ENCODE assay signal across 23 cellular contexts in the genomic region with DNA sequence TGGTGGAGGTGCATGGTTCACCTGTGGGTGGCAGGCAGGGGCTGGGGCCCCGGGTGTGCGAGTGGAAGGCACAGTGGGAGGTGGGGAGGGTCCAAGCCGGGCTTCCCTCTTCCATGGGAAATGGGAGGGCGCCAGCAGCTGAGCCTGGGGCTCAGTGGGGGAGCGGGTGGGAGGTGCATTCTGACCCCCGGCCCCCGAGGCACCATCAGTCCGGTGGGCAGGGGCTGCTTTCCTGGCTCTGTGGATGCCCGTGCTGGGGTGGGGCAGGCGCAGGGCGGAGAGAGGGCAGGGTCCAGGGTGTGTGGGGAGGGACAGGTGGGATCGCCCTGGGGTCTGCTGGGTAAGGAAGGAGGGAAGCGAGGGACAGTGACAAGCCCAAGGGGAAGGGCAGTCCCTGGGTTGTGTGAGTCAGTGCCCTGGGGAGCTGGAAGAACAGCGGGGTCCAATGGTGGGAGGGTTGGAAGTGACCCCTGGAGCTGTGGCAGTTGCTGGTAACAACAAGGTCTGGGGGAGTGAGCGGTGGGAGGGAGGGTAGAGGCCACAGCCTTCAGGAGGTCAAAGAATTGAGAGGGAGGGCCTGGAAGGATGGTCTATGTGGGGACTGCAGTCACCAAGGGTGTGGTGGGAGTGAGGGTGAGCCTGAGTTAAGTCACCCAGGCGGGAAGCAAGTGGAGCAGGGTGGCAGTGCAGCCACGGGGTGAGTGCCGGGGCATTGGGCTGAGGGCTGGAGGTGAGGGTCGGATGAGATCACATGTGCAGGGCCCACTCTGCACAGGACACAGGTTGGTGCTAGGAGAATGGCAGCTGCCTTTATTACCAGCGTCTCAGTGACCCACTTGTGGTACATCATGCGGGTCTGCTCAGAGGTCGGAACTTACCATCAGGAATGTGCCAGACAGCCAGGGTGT. TPM values are rescaled to one million over a fixed set of nuclear protein-coding genes. Genes with fewer than 3 reads are reported as not detected.
A peak's percentile ranks its signal among the peaks of the same experiment; 100 is the strongest.
DNase-seq lines count a peak whose midpoint lies in the region; ATAC-seq and TF ChIP-seq lines count a peak whose summit lies in the region.
"Had no signal": no experiment of that assay in that cellular context is flagged by ENCODE, and none has a peak within 500 bp of the region (broad histone marks: within the 10 kb centered on the region; RNA-seq: fewer than 3 reads in every experiment).

No MANE protein-coding gene starts in this region.

- no peak overlapping the region for H3K4ac ChIP-seq in trophoblast cell (ENCODE audit: low read depth, low read length)

- H4K91ac ChIP-seq in trophoblast cell (ENCODE audit: low read depth, low read length) = no peak overlapping the region

- no peak overlapping the region for H3K27ac ChIP-seq in trophoblast cell (ENCODE audit: low read depth, low read length)
- H3K27ac ChIP-seq: BLaER1 treated with 17β-estradiol and CSF1 and Interleukin-3, amounts not matched to agents 10 nM and 100 nM; PC-9; SJCRH30 had no signal

- no peaks in the 10 kb centered on the region for H3K9me3 Mint-ChIP-seq in stimulated activated naive CD8-positive, alpha-beta T cell treated with anti-CD3 and anti-CD28 coated beads, Interleukin-15, amount 100 ng/mL, for 72 hours
- no peaks in the 10 kb centered on the region for H3K9me3 Mint-ChIP-seq in dendritic cell treated with granulocyte-macrophage colony-stimulating factor and Interleukin-4, amounts not matched to agents 40 ng/mL and 50 ng/mL, for 4 days
- no peaks in the 10 kb centered on the region for H3K9me3 Mint-ChIP-seq in HFFc6
- H3K9me3 Mint-ChIP-seq: CD4-positive, alpha-beta T cell had no signal

- H4K12ac ChIP-seq in trophoblast cell (ENCODE audit: low read depth, low read length) = no peak overlapping the region

- no peak overlapping the region for H3K18ac ChIP-seq in trophoblast cell (ENCODE audit: low read length)

- no peak overlapping the region for H2BK120ac ChIP-seq in trophoblast cell (ENCODE audit: insufficient read depth, low read length, poor library complexity)

- H3K9ac ChIP-seq in trophoblast cell (ENCODE audit: low read length) = no peak overlapping the region
- H3K9ac ChIP-seq: BLaER1 treated with 17β-estradiol and CSF1 and Interleukin-3, amounts not matched to agents 10 nM and 100 nM had no signal

- no peaks in the 10 kb centered on the region for H3K79me1 ChIP-seq in trophoblast cell (ENCODE audit: low read length)

- H3K4me1 ChIP-seq in trophoblast cell (ENCODE audit: control insufficient read depth in 1 of 2, insufficient read depth in 2 of 2, low read length in 2 of 2) = no peaks in the 10 kb centered on the region

- H3K4me3 Mint-ChIP-seq in stimulated activated naive CD8-positive, alpha-beta T cell treated with anti-CD3 and anti-CD28 coated beads, Interleukin-15, amount 100 ng/mL, for 72 hours = no peak overlapping the region
- H3K4me3 Mint-ChIP-seq in dendritic cell treated with granulocyte-macrophage colony-stimulating factor and Interleukin-4, amounts not matched to agents 40 ng/mL and 50 ng/mL, for 4 days = no peak overlapping the region
- no peak overlapping the region for H3K4me3 Mint-ChIP-seq in HFFc6
- H3K4me3 Mint-ChIP-seq: CD4-positive, alpha-beta T cell had no signal

- no peak for DNase-seq in stimulated activated naive CD8-positive, alpha-beta T cell treated with anti-CD3 and anti-CD28 coated beads, Interleukin-15, amount 100 ng/mL, for 72 hours
- DNase-seq in stimulated activated naive CD8-positive, alpha-beta T cell treated with anti-CD3 and anti-CD28 coated beads, Interleukin-15, Interleukin-2, amounts not matched to agents 100 U/mL and 50 U/mL, for 24 hours = no peak
- no peak for DNase-seq in trophoblast cell
- DNase-seq in NCI-H82 (lab: John Stamatoyannopoulos, UW) = no peak
- no peak for DNase-seq in NCI-H2196 treated with DMSO at 0.1 percent for 48 hours (lab: John Stamatoyannopoulos, UW; ENCODE audit: unreplicated experiment)
- DNase-seq in HFFc6 = no peak
- DNase-seq: AML-193; CD4-positive, alpha-beta T cell; NCI-H1092; NCI-H1417 treated with DMSO at 0.1 percent for 48 hours; NCI-H1694 treated with DMSO at 0.1 percent for 48 hours; NCI-H2081; NCI-H2171; NCI-H345; NCI-H524 treated with DMSO at 0.1 percent for 48 hours; NCI-H774; NK-92 treated with Interleukin-12 subunit alpha and Interleukin-12 subunit beta, amount 100 ng/mL, for 24 hours; PC-9; SJCRH30 had no signal

- no peaks in the 10 kb centered on the region for H3K36me3 ChIP-seq in trophoblast cell (ENCODE audit: control insufficient read depth in 1 of 2, insufficient read depth in 2 of 2, low read length in 2 of 2)
- H3K36me3 ChIP-seq: BLaER1 treated with 17β-estradiol and CSF1 and Interleukin-3, amounts not matched to agents 10 nM and 100 nM; SJCRH30 had no signal

- no peak overlapping the region for H2AFZ ChIP-seq in trophoblast cell (ENCODE audit: insufficient read depth, low read length, poor library complexity)
- H2AFZ ChIP-seq: PC-9 had no signal

- no peaks in the 10 kb centered on the region for H3K4me1 Mint-ChIP-seq in stimulated activated naive CD8-positive, alpha-beta T cell treated with anti-CD3 and anti-CD28 coated beads, Interleukin-15, amount 100 ng/mL, for 72 hours
- H3K4me1 Mint-ChIP-seq in dendritic cell treated with granulocyte-macrophage colony-stimulating factor and Interleukin-4, amounts not matched to agents 40 ng/mL and 50 ng/mL, for 4 days (ENCODE audit: low read depth) = peaks cover 23% of the 10 kb centered on the region
- no peaks in the 10 kb centered on the region for H3K4me1 Mint-ChIP-seq in HFFc6 (ENCODE audit: low read depth)

- no peak overlapping the region for H2BK12ac ChIP-seq in trophoblast cell (ENCODE audit: low read length)

- H4K8ac ChIP-seq in trophoblast cell (ENCODE audit: low read depth, low read length) = no peak overlapping the region

- H3K27ac Mint-ChIP-seq in stimulated activated naive CD8-positive, alpha-beta T cell treated with anti-CD3 and anti-CD28 coated beads, Interleukin-15, amount 100 ng/mL, for 72 hours = peak overlapping the region in 1 of 2 donors; percentile 34
- H3K27ac Mint-ChIP-seq in dendritic cell treated with granulocyte-macrophage colony-stimulating factor and Interleukin-4, amounts not matched to agents 40 ng/mL and 50 ng/mL, for 4 days = peak overlapping the region; percentile 35
- no peak overlapping the region for H3K27ac Mint-ChIP-seq in HFFc6
- H3K27ac Mint-ChIP-seq: CD4-positive, alpha-beta T cell had no signal

- peak overlapping the region; percentile 31 for H3K4me3 ChIP-seq in trophoblast cell (ENCODE audit: low read depth, low read length)
- H3K4me3 ChIP-seq: BLaER1 treated with 17β-estradiol and CSF1 and Interleukin-3, amounts not matched to agents 10 nM and 100 nM; PC-9; SJCRH30 had no signal

- no peak overlapping the region for H3K14ac ChIP-seq in trophoblast cell (ENCODE audit: low read length)

- no peak overlapping the region for H3K23ac ChIP-seq in trophoblast cell (ENCODE audit: low read length)

- H2BK5ac ChIP-seq in trophoblast cell (ENCODE audit: low read depth, low read length, poor library complexity) = no peak overlapping the region

- no peaks in the 10 kb centered on the region for H3K79me2 ChIP-seq in trophoblast cell (ENCODE audit: control insufficient read depth, insufficient read depth, low read length, poor library complexity)

- no peak overlapping the region for H3K4me2 ChIP-seq in trophoblast cell (ENCODE audit: low read length)
- H3K4me2 ChIP-seq: BLaER1 treated with 17β-estradiol and CSF1 and Interleukin-3, amounts not matched to agents 10 nM and 100 nM; PC-9 had no signal

- peaks cover 1% of the 10 kb centered on the region for H3K9me3 ChIP-seq in trophoblast cell (ENCODE audit: insufficient read depth, low read depth, low read length)
- H3K9me3 ChIP-seq: BLaER1 treated with 17β-estradiol and CSF1 and Interleukin-3, amounts not matched to agents 10 nM and 100 nM; SJCRH30 had no signal

- intact Hi-C loops in dendritic cell treated with granulocyte-macrophage colony-stimulating factor and Interleukin-4, amounts not matched to agents 40 ng/mL and 50 ng/mL, for 4 days (cut with micrococcal nuclease) = no loop called here

- WGBS in trophoblast cell (ENCODE audit: extremely low coverage, insufficient coverage, insufficient read length) = no CpG with 5 or more reads among the region's 22 CpGs

- TF ChIP-seq CTCF in HFFc6 (IDR thresholded peaks at IDR 0.05) = no peak

- H3K27me3 ChIP-seq in trophoblast cell (ENCODE audit: insufficient read depth, low read length) = no peaks in the 10 kb centered on the region
- H3K27me3 ChIP-seq: SJCRH30 had no signal

- no peaks in the 10 kb centered on the region for H3K36me3 Mint-ChIP-seq in dendritic cell treated with granulocyte-macrophage colony-stimulating factor and Interleukin-4, amounts not matched to agents 40 ng/mL and 50 ng/mL, for 4 days (ENCODE audit: low read depth)
- H3K36me3 Mint-ChIP-seq in HFFc6 (ENCODE audit: low read depth) = no peaks in the 10 kb centered on the region

- H2AK5ac ChIP-seq in trophoblast cell (ENCODE audit: low read length) = no peak overlapping the region

- ATAC-seq in stimulated activated naive CD8-positive, alpha-beta T cell treated with anti-CD3 and anti-CD28 coated beads, Interleukin-15, amount 100 ng/mL, for 72 hours = peak; percentile 49
- no peak for ATAC-seq in stimulated activated naive CD8-positive, alpha-beta T cell treated with anti-CD3 and anti-CD28 coated beads, Interleukin-15, Interleukin-2, amounts not matched to agents 100 U/mL and 50 U/mL, for 24 hours
- ATAC-seq: Right ventricle myocardium inferior, SK-N-SH treated with all-trans-retinoic acid at 6 μM for 48 hours had no signal

- H3K27me3 Mint-ChIP-seq in stimulated activated naive CD8-positive, alpha-beta T cell treated with anti-CD3 and anti-CD28 coated beads, Interleukin-15, amount 100 ng/mL, for 72 hours = peaks cover 32% of the 10 kb centered on the region
- H3K27me3 Mint-ChIP-seq in dendritic cell treated with granulocyte-macrophage colony-stimulating factor and Interleukin-4, amounts not matched to agents 40 ng/mL and 50 ng/mL, for 4 days = peaks cover 56% of the 10 kb centered on the region
- peaks cover 29% of the 10 kb centered on the region for H3K27me3 Mint-ChIP-seq in HFFc6 (ENCODE audit: insufficient read depth)

RNA-seq across cellular contexts. Expression of gene LHX4, which starts 29.6 kb away (rescaled TPM):
- 0.08 and 0.11 TPM in 2 replicates for polyA plus RNA-seq in trophoblast cell (2013)
- total RNA-seq in HFFc6 (2021; fragmentation: NEBNext Ultra II Directional; extraction: Animal tissue kit (Norgen Biotek cat#: 25700)) = under 1 TPM; 0.28 to 0.71 (median 0.41) TPM
- total RNA-seq: Right ventricle myocardium inferior had no signal
